In the genomic region with DNA sequence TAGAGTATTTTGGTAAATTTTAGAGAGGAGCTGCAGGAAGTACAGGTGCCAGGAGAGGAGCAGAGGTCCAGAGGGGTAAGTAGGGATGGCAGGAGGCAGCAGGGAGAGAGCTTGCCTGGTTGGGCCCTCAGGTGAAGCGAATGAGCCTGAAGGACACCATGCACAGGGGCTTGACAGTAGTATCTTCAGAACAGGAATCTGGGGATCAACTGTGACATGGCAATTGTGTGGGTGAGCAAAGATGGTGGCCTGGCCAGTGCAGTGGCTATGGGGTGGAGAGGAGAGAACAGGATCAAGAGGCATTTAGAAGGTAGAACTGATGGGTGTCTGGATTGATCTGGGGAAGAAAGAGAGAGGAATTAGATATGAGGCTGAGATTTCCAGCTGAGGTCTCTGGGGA, we compare ENCODE assay signal across 24 cellular contexts.
DNase-seq lines count a peak whose midpoint lies in the region; ATAC-seq, FAIRE-seq and TF ChIP-seq lines count a peak whose summit lies in the region.
"Had no signal": no experiment of that assay in that cellular context is flagged by ENCODE, and none has a peak within 500 bp of the region (broad histone marks: within the 10 kb centered on the region; RNA-seq: fewer than 3 reads in every experiment).

No MANE protein-coding gene starts in this region.

- no peaks in the 10 kb centered on the region for H3K27me3 ChIP-seq in CD4-positive, alpha-beta T cell (ENCODE audit: control insufficient read depth, insufficient read depth, low read length)
- H3K27me3 ChIP-seq in naive thymus-derived CD4-positive, alpha-beta T cell (ENCODE audit: control insufficient read depth in 2 of 2, insufficient read depth in 2 of 2, low read length in 2 of 2) = no peaks in the 10 kb centered on the region
- no peaks in the 10 kb centered on the region for H3K27me3 ChIP-seq in A673 (replicated peaks; ENCODE audit: insufficient read depth, low read depth, low read length, poor library complexity)
- H3K27me3 ChIP-seq in foreskin keratinocyte = no peaks in the 10 kb centered on the region
- H3K27me3 ChIP-seq: hepatocyte had no signal

- H3K36me3 Mint-ChIP-seq in T-helper 2 cell treated with Interferon-gamma antibody and Interleukin-4, amounts not matched to agents 5 μg/mL and 100 μg/mL, for 36 hours (ENCODE audit: low read depth) = peaks cover 8% of the 10 kb centered on the region
- H3K36me3 Mint-ChIP-seq in CD4-positive, alpha-beta T cell (ENCODE audit: low read depth) = peaks cover 3% of the 10 kb centered on the region
- H3K36me3 Mint-ChIP-seq in activated T-helper 2 cell treated with anti-CD3 and anti-CD28 coated beads, Interferon-gamma antibody, Interleukin-2, Interleukin-4, amounts not matched to agents 10 μg/mL and 5 μg/mL and 100 μg/mL, durations not matched to agents 14 hours and 24 hours and 36 hours (ENCODE audit: low read depth) = peaks cover 10% of the 10 kb centered on the region
- peaks cover 5 to 12% (median 11%) of the 10 kb centered on the region in 5 donors for H3K36me3 Mint-ChIP-seq in naive thymus-derived CD4-positive, alpha-beta T cell

- H3K27me3 Mint-ChIP-seq in T-helper 2 cell treated with Interferon-gamma antibody and Interleukin-4, amounts not matched to agents 5 μg/mL and 100 μg/mL, for 36 hours (ENCODE audit: low read depth) = no peaks in the 10 kb centered on the region
- H3K27me3 Mint-ChIP-seq in CD4-positive, alpha-beta T cell = no peaks in the 10 kb centered on the region
- no peaks in the 10 kb centered on the region for H3K27me3 Mint-ChIP-seq in activated T-helper 2 cell treated with anti-CD3 and anti-CD28 coated beads, Interferon-gamma antibody, Interleukin-2, Interleukin-4, amounts not matched to agents 10 μg/mL and 5 μg/mL and 100 μg/mL, durations not matched to agents 14 hours and 24 hours and 36 hours (ENCODE audit: low read depth)
- H3K27me3 Mint-ChIP-seq in naive thymus-derived CD4-positive, alpha-beta T cell = no peaks in the 10 kb centered on the region

- peaks cover 18 to 29% of the 10 kb centered on the region in 2 donors for H3K4me1 ChIP-seq in naive thymus-derived CD4-positive, alpha-beta T cell (ENCODE audit: control insufficient read depth in 2 of 2, insufficient read depth in 2 of 2, low read length in 2 of 2)
- peaks cover 16% of the 10 kb centered on the region for H3K4me1 ChIP-seq in A673 (ENCODE audit: insufficient read depth, low read length, poor library complexity, severe bottlenecking)
- peaks cover 7% of the 10 kb centered on the region for H3K4me1 ChIP-seq in foreskin keratinocyte

- H3K27ac ChIP-seq in CD4-positive, alpha-beta T cell (ENCODE audit: low read depth, low read length) = no peak overlapping the region
- H3K27ac ChIP-seq in naive thymus-derived CD4-positive, alpha-beta T cell (ENCODE audit: low read depth, low read length) = no peak overlapping the region
- H3K27ac ChIP-seq in A673 (ENCODE audit: low read depth, low read length, poor library complexity, severe bottlenecking) = no peak overlapping the region
- no peak overlapping the region for H3K27ac ChIP-seq in foreskin keratinocyte
- H3K27ac ChIP-seq: WERI-Rb-1 had no signal

- no peak for DNase-seq in T-helper 2 cell treated with Interferon-gamma antibody and Interleukin-4, amounts not matched to agents 5 μg/mL and 100 μg/mL, for 36 hours (ENCODE audit: low spot score)
- DNase-seq in T-helper 2 cell (no peak), A673 (ENCODE audit: low spot score) (no peak), HTR-8/SVneo (ENCODE audit: insufficient read length, low spot score) (no peak), foreskin keratinocyte (no peak)
- DNase-seq in CD4-positive, alpha-beta T cell = no peak
- DNase-seq in activated T-helper 2 cell treated with anti-CD3 and anti-CD28 coated beads, Interferon-gamma antibody, Interleukin-2, Interleukin-4, amounts not matched to agents 10 μg/mL and 5 μg/mL and 100 μg/mL, durations not matched to agents 14 hours and 24 hours and 36 hours (ENCODE audit: low spot score) = no peak
- DNase-seq in naive thymus-derived CD4-positive, alpha-beta T cell = no peak
- DNase-seq: CD8-positive, alpha-beta T cell; DMS79 treated with DMSO at 0.1 percent for 48 hours; effector CD4-positive, alpha-beta T cell; H7; islet precursor cell; mammary epithelial cell; NCI-H1105; NCI-H2171 treated with DMSO at 0.1 percent for 48 hours; NCI-H748 treated with DMSO at 0.1 percent for 48 hours; nephron progenitor cell; PC-3; stimulated activated naive CD4-positive, alpha-beta T cell; WERI-Rb-1 had no signal

- H3K4me1 Mint-ChIP-seq in T-helper 2 cell treated with Interferon-gamma antibody and Interleukin-4, amounts not matched to agents 5 μg/mL and 100 μg/mL, for 36 hours (ENCODE audit: low read depth) = peaks cover 43% of the 10 kb centered on the region
- H3K4me1 Mint-ChIP-seq in CD4-positive, alpha-beta T cell (ENCODE audit: low read depth) = peaks cover 34% of the 10 kb centered on the region
- peaks cover 35% of the 10 kb centered on the region for H3K4me1 Mint-ChIP-seq in activated T-helper 2 cell treated with anti-CD3 and anti-CD28 coated beads, Interferon-gamma antibody, Interleukin-2, Interleukin-4, amounts not matched to agents 10 μg/mL and 5 μg/mL and 100 μg/mL, durations not matched to agents 14 hours and 24 hours and 36 hours (ENCODE audit: low read depth)
- peaks cover 19 to 47% (median 33%) of the 10 kb centered on the region in 7 donors for H3K4me1 Mint-ChIP-seq in naive thymus-derived CD4-positive, alpha-beta T cell

- FAIRE-seq in HTR-8/SVneo (lab: Jason Lieb, UNC) = no peak
- FAIRE-seq: A204.1, GM18507 had no signal

- intact Hi-C loops in CD4-positive, alpha-beta T cell (cut with DNase I, micrococcal nuclease) = loop anchor here (2.0 kb wide), 6 partner anchors 45 to 407 kb away; a partner anchor contains a TSS
- intact Hi-C loops in activated T-helper 2 cell treated with anti-CD3 and anti-CD28 coated beads, Interferon-gamma antibody, Interleukin-2, Interleukin-4, amounts not matched to agents 10 μg/mL and 5 μg/mL and 100 μg/mL, durations not matched to agents 14 hours and 24 hours and 36 hours (cut with micrococcal nuclease) = loop anchor here (5.0 to 10.0 kb wide), 2 partner anchors 197 to 269 kb away; a partner anchor contains a TSS
- intact Hi-C loops in naive thymus-derived CD4-positive, alpha-beta T cell (cut with micrococcal nuclease) = loop anchor here in 1 of 2 donors (2.0 to 5.0 kb wide), 2 partner anchors 177 to 407 kb away; no protein-coding TSS in a partner anchor
- intact Hi-C loops in A673 (cut with micrococcal nuclease; ENCODE audit: unreplicated experiment) = loop anchor here (2.0 to 10.0 kb wide), 2 partner anchors 367 to 409 kb away; no protein-coding TSS in a partner anchor

- no TSS peak for BruUV-seq in A673 (replicated peaks; lab: Mats Ljungman, UMichigan)

- H3K9me3 Mint-ChIP-seq in T-helper 2 cell treated with Interferon-gamma antibody and Interleukin-4, amounts not matched to agents 5 μg/mL and 100 μg/mL, for 36 hours = peaks cover 9% of the 10 kb centered on the region
- H3K9me3 Mint-ChIP-seq in CD4-positive, alpha-beta T cell = peaks cover 3% of the 10 kb centered on the region
- peaks cover 10% of the 10 kb centered on the region for H3K9me3 Mint-ChIP-seq in activated T-helper 2 cell treated with anti-CD3 and anti-CD28 coated beads, Interferon-gamma antibody, Interleukin-2, Interleukin-4, amounts not matched to agents 10 μg/mL and 5 μg/mL and 100 μg/mL, durations not matched to agents 14 hours and 24 hours and 36 hours
- peaks cover 0 to 14% (median 8%) of the 10 kb centered on the region in 11 donors for H3K9me3 Mint-ChIP-seq in naive thymus-derived CD4-positive, alpha-beta T cell

- no peak for TF ChIP-seq CTCF in CD4-positive, alpha-beta T cell (IDR thresholded peaks at IDR 0.05)
- TF ChIP-seq CTCF in A673 (conservative IDR thresholded peaks at IDR 0.05; ENCODE audit: low read depth, low read length) = no peak
- TF ChIP-seq CTCF in foreskin keratinocyte (conservative IDR thresholded peaks at IDR 0.05) = no peak

- H3K9me3 ChIP-seq in CD4-positive, alpha-beta T cell (ENCODE audit: control insufficient read depth, low read length) = no peaks in the 10 kb centered on the region
- no peaks in the 10 kb centered on the region for H3K9me3 ChIP-seq in naive thymus-derived CD4-positive, alpha-beta T cell (ENCODE audit: control insufficient read depth in 2 of 3, low read length in 3 of 3)
- H3K9me3 ChIP-seq in A673 (ENCODE audit: low read depth, low read length, poor library complexity, severe bottlenecking) = no peaks in the 10 kb centered on the region

- H3K27ac Mint-ChIP-seq in T-helper 2 cell treated with Interferon-gamma antibody and Interleukin-4, amounts not matched to agents 5 μg/mL and 100 μg/mL, for 36 hours = peak overlapping the region; percentile 80
- peak overlapping the region; percentile 13 for H3K27ac Mint-ChIP-seq in CD4-positive, alpha-beta T cell
- H3K27ac Mint-ChIP-seq in activated T-helper 2 cell treated with anti-CD3 and anti-CD28 coated beads, Interferon-gamma antibody, Interleukin-2, Interleukin-4, amounts not matched to agents 10 μg/mL and 5 μg/mL and 100 μg/mL, durations not matched to agents 14 hours and 24 hours and 36 hours = peak overlapping the region; percentile 34
- H3K27ac Mint-ChIP-seq in naive thymus-derived CD4-positive, alpha-beta T cell = peak overlapping the region in 5 of 9 donors; percentile 17 to 88 (median 80)
- H3K27ac Mint-ChIP-seq: nephron progenitor cell had no signal

- POLR2A ChIA-PET in CD4-positive, alpha-beta T cell (lab: Charles Lee) = interaction anchor here (1.4 to 2.4 kb wide), 3 partner anchors 46 to 316 kb away, joined by 5 to 8 read pairs (median 5); a partner anchor contains a TSS
- POLR2A ChIA-PET in naive thymus-derived CD4-positive, alpha-beta T cell (lab: Charles Lee) = interaction anchor here (0.6 to 4.7 kb wide), 5 partner anchors 13 to 201 kb away, joined by 3 to 29 read pairs (median 5); a partner anchor contains a TSS
- POLR2A ChIA-PET in A673 (lab: Charles Lee; ENCODE audit: low non-redundant PET) = no interaction called here

- H3K4me3 ChIP-seq in naive thymus-derived CD4-positive, alpha-beta T cell (ENCODE audit: low read length) = no peak overlapping the region
- H3K4me3 ChIP-seq in A673 (ENCODE audit: low read depth, low read length, poor library complexity, severe bottlenecking) = no peak overlapping the region
- H3K4me3 ChIP-seq: hepatocyte had no signal

- H3K4me3 Mint-ChIP-seq in T-helper 2 cell treated with Interferon-gamma antibody and Interleukin-4, amounts not matched to agents 5 μg/mL and 100 μg/mL, for 36 hours = peak overlapping the region; percentile 50
- H3K4me3 Mint-ChIP-seq in CD4-positive, alpha-beta T cell = no peak overlapping the region
- H3K4me3 Mint-ChIP-seq in activated T-helper 2 cell treated with anti-CD3 and anti-CD28 coated beads, Interferon-gamma antibody, Interleukin-2, Interleukin-4, amounts not matched to agents 10 μg/mL and 5 μg/mL and 100 μg/mL, durations not matched to agents 14 hours and 24 hours and 36 hours (ENCODE audit: low read depth) = peak overlapping the region; percentile 6
- H3K4me3 Mint-ChIP-seq in naive thymus-derived CD4-positive, alpha-beta T cell = peak overlapping the region in 2 of 10 donors; percentile 25 to 50
- H3K4me3 Mint-ChIP-seq: CD8-positive, alpha-beta T cell had no signal

- CTCF ChIA-PET in CD4-positive, alpha-beta T cell (lab: Charles Lee) = interaction anchor here (1.3 to 2.1 kb wide), 2 partner anchors 176 to 191 kb away, joined by 3 to 10 read pairs; no protein-coding TSS in a partner anchor
- CTCF ChIA-PET in naive thymus-derived CD4-positive, alpha-beta T cell (lab: Charles Lee) = interaction anchor here (0.5 to 3.1 kb wide), 8 partner anchors 8 to 331 kb away, joined by 3 to 34 read pairs (median 3); no protein-coding TSS in a partner anchor
- CTCF ChIA-PET in A673 (lab: Charles Lee) = interaction anchor here (1.0 kb wide), 1 partner anchor 11 kb away, joined by 3 read pairs; no protein-coding TSS in a partner anchor

- no peak for ATAC-seq in CD4-positive, alpha-beta T cell (ENCODE audit: poor library complexity)
- ATAC-seq in naive thymus-derived CD4-positive, alpha-beta T cell = no peak
- ATAC-seq in foreskin keratinocyte = no peak
- ATAC-seq: CD8-positive, alpha-beta T cell; PC-3 had no signal

- no peaks in the 10 kb centered on the region for H3K36me3 ChIP-seq in naive thymus-derived CD4-positive, alpha-beta T cell (ENCODE audit: control insufficient read depth in 2 of 3, insufficient read depth in 3 of 3, low read length in 3 of 3)
- no peaks in the 10 kb centered on the region for H3K36me3 ChIP-seq in A673 (ENCODE audit: insufficient read depth, low read length, poor library complexity, severe bottlenecking)
- H3K36me3 ChIP-seq: WERI-Rb-1 had no signal

Comparison
In these comparisons a context has a peak if more than half of its experiments do, and no peak if none do; other contexts are left out.
1. H3K27ac Mint-ChIP-seq: peak in every context shown above with its lines; median percentile 80 in T-helper 2 cell treated with Interferon-gamma antibody and Interleukin-4, amounts not matched to agents 5 μg/mL and 100 μg/mL, for 36 hours; 80 in naive thymus-derived CD4-positive, alpha-beta T cell; 34 in activated T-helper 2 cell treated with anti-CD3 and anti-CD28 coated beads, Interferon-gamma antibody, Interleukin-2, Interleukin-4, amounts not matched to agents 10 μg/mL and 5 μg/mL and 100 μg/mL, durations not matched to agents 14 hours and 24 hours and 36 hours; 13 in CD4-positive, alpha-beta T cell.